Comparison of ENCODE assay signal across 8 cellular contexts in genomic region chr4:147866532-147867271, GRCh38.
A peak's percentile ranks its signal among the peaks of the same experiment; 100 is the strongest.
DNase-seq lines count a peak whose midpoint lies in the region; ATAC-seq, FAIRE-seq and TF ChIP-seq lines count a peak whose summit lies in the region.

No MANE protein-coding gene starts in this region.

- no peak overlapping the region for H3K4me3 Mint-ChIP-seq in activated CD8-positive, alpha-beta memory T cell treated with anti-CD3 and anti-CD28 coated beads, Interleukin-2, amount 10 ng/mL, durations not matched to agents 7 days and 5 days

- no peaks in the 10 kb centered on the region for H3K9me3 Mint-ChIP-seq in activated CD8-positive, alpha-beta memory T cell treated with anti-CD3 and anti-CD28 coated beads, Interleukin-2, amount 10 ng/mL, durations not matched to agents 7 days and 5 days (ENCODE audit: low read depth)

- TF ChIP-seq CTCF in D721Med (IDR thresholded peaks at IDR 0.05; ENCODE audit: insufficient read depth, missing control alignments) (peak; percentile 100), epithelial cell of esophagus (IDR thresholded peaks at IDR 0.05; ENCODE audit: insufficient read depth, low read depth, low read length, missing control alignments) (peak; percentile 100)

- ATAC-seq in GM21390 (IDR thresholded peaks at IDR 0.05; ENCODE audit: unreplicated experiment): peak; percentile 85
- ATAC-seq in activated CD8-positive, alpha-beta memory T cell treated with anti-CD3 and anti-CD28 coated beads, Interleukin-2, amount 10 ng/mL, durations not matched to agents 7 days and 5 days: peak; percentile 99

- peaks cover 2% of the 10 kb centered on the region for H3K36me3 Mint-ChIP-seq in activated CD8-positive, alpha-beta memory T cell treated with anti-CD3 and anti-CD28 coated beads, Interleukin-2, amount 10 ng/mL, durations not matched to agents 7 days and 5 days

- H3K4me3 ChIP-seq in epithelial cell of esophagus (ENCODE audit: low read length): no peak overlapping the region

- DNase-seq in D721Med (ENCODE audit: insufficient read length, low spot score) (peak; percentile 44), HT1080 (ENCODE audit: low read depth) (peak; percentile 71), NOMO-1 (lab: John Stamatoyannopoulos, UW; ENCODE audit: unreplicated experiment in 2 of 2) (peak; percentile 45 to 75), epithelial cell of esophagus (ENCODE audit: low read depth) (peak; percentile 89), mucosa of gallbladder (ENCODE audit: low spot score) (peak; percentile 94)
- DNase-seq in activated CD8-positive, alpha-beta memory T cell treated with anti-CD3 and anti-CD28 coated beads, Interleukin-2, amount 10 ng/mL, durations not matched to agents 7 days and 5 days: peak; percentile 95
- peak; percentile 75 to 94 for DNase-seq in stimulated activated CD8-positive, alpha-beta memory T cell treated with anti-CD3 and anti-CD28 coated beads, Interleukin-4, amount 100 ng/mL, for 4 hours (ENCODE audit: low read depth in 2 of 2, low spot score in 1 of 2)

- peak; percentile 97 for FAIRE-seq in D721Med (lab: Jason Lieb, UNC)

- H3K4me1 Mint-ChIP-seq in activated CD8-positive, alpha-beta memory T cell treated with anti-CD3 and anti-CD28 coated beads, Interleukin-2, amount 10 ng/mL, durations not matched to agents 7 days and 5 days: peaks cover 10% of the 10 kb centered on the region

- no peaks in the 10 kb centered on the region for H3K27me3 Mint-ChIP-seq in activated CD8-positive, alpha-beta memory T cell treated with anti-CD3 and anti-CD28 coated beads, Interleukin-2, amount 10 ng/mL, durations not matched to agents 7 days and 5 days

- no peak overlapping the region for H3K27ac Mint-ChIP-seq in activated CD8-positive, alpha-beta memory T cell treated with anti-CD3 and anti-CD28 coated beads, Interleukin-2, amount 10 ng/mL, durations not matched to agents 7 days and 5 days

- CTCF ChIA-PET in activated CD8-positive, alpha-beta memory T cell treated with anti-CD3 and anti-CD28 coated beads, Interleukin-2, amount 10 ng/mL, durations not matched to agents 7 days and 5 days (lab: Charles Lee): interaction anchor here (0.5 to 7.3 kb wide), 100 partner anchors 8 to 848 kb away, joined by 3 to 82 read pairs (median 4); partner anchors contain the start of genes ARHGAP10, PRMT9 and TMEM184C

Comparison
In these comparisons a context has a peak if more than half of its experiments do, and no peak if none do; other contexts are left out.
1. DNase-seq: peak in every context shown above with its lines; median percentile 95 in activated CD8-positive, alpha-beta memory T cell treated with anti-CD3 and anti-CD28 coated beads, Interleukin-2, amount 10 ng/mL, durations not matched to agents 7 days and 5 days; 94 in mucosa of gallbladder; 89 in epithelial cell of esophagus; 84 in stimulated activated CD8-positive, alpha-beta memory T cell treated with anti-CD3 and anti-CD28 coated beads, Interleukin-4, amount 100 ng/mL, for 4 hours; 71 in HT1080; 60 in NOMO-1; 44 in D721Med.